In the genomic region with DNA sequence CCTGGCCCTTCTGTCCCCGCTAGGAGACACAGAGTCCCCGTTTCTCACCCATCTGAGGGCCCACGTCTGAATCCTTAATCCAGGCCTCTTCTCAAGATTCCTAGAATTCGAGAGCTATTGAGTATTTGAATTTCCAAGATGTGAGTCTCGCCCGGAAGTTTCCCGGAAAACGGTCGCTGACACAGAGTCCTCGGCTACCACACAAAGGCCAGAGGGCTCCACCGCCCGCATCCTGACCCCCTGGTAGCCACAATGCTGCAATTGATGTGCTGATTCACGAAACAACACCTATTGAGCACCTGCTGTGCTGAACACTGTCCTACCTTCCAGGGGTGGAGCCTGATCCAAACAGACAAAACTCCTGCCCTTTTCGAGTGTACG, we compare ENCODE assay signal across 10 cellular contexts. TPM values are rescaled to one million over a fixed set of nuclear protein-coding genes. Genes with fewer than 3 reads are reported as not detected.
DNase-seq lines count a peak whose midpoint lies in the region; ATAC-seq and TF ChIP-seq lines count a peak whose summit lies in the region.
"Had no signal": no experiment of that assay in that cellular context is flagged by ENCODE, and none has a peak within 500 bp of the region (broad histone marks: within the 10 kb centered on the region; RNA-seq: fewer than 3 reads in every experiment).

No MANE protein-coding gene starts in this region.

- peak overlapping the region; percentile 72 for H3K4me3 ChIP-seq in HUES6 (ENCODE audit: low read depth, low read length)
- H3K4me3 ChIP-seq in smooth muscle cell: peak overlapping the region; percentile 65

- peak; percentile 5 for DNase-seq in activated naive CD8-positive, alpha-beta T cell treated with anti-CD3 and anti-CD28 coated beads for 36 hours
- peak in 1 of 2 donors; percentile 34 for DNase-seq in left colon
- no peak for DNase-seq in smooth muscle cell (lab: John Stamatoyannopoulos, UW; ENCODE audit: unreplicated experiment)
- no peak for DNase-seq in GM13977 (ENCODE audit: low spot score)
- no peak for DNase-seq in mucosa of gallbladder (ENCODE audit: low spot score)
- DNase-seq: NK-92 treated with Interleukin-12 subunit alpha and Interleukin-12 subunit beta, amount 100 ng/mL, for 24 hours had no signal

- peak overlapping the region; percentile 86 for H3K4me3 Mint-ChIP-seq in activated naive CD8-positive, alpha-beta T cell treated with anti-CD3 and anti-CD28 coated beads for 36 hours

- WGBS in smooth muscle cell (ENCODE audit: low lambda C conversion rate): 24% methylated on average over 15 of the region's 15 CpGs

- no peaks in the 10 kb centered on the region for H3K27me3 Mint-ChIP-seq in activated naive CD8-positive, alpha-beta T cell treated with anti-CD3 and anti-CD28 coated beads for 36 hours

- H3K27ac ChIP-seq in HUES6 (ENCODE audit: low read depth, low read length) (no peak overlapping the region), smooth muscle cell (ENCODE audit: low read depth) (no peak overlapping the region)

- H3F3A ChIP-seq in smooth muscle cell (ENCODE audit: low read depth): no peaks in the 10 kb centered on the region

- H3K4me1 Mint-ChIP-seq in activated naive CD8-positive, alpha-beta T cell treated with anti-CD3 and anti-CD28 coated beads for 36 hours: peaks cover 20% of the 10 kb centered on the region

- peak; percentile 29 for ATAC-seq in left colon
- no peak for ATAC-seq in GM19467 (IDR thresholded peaks at IDR 0.05; ENCODE audit: unreplicated experiment)
- no peak for ATAC-seq in GM18868 (IDR thresholded peaks at IDR 0.05; ENCODE audit: unreplicated experiment)

- H3K27me3 ChIP-seq in HUES6 (ENCODE audit: control insufficient read depth, insufficient read depth, low read length) (peaks cover 83% of the 10 kb centered on the region), smooth muscle cell (ENCODE audit: low read depth) (peaks cover 39% of the 10 kb centered on the region)

- no peaks in the 10 kb centered on the region for H4K20me1 ChIP-seq in smooth muscle cell (ENCODE audit: low read depth)

- H3K9me3 ChIP-seq in HUES6 (ENCODE audit: control insufficient read depth, insufficient read depth, low read depth, low read length) (no peaks in the 10 kb centered on the region), smooth muscle cell (replicated peaks; ENCODE audit: low read depth) (no peaks in the 10 kb centered on the region)

- no peaks in the 10 kb centered on the region for H3K36me3 ChIP-seq in HUES6 (ENCODE audit: control insufficient read depth, insufficient read depth, low read length)
- no peaks in the 10 kb centered on the region for H3K36me3 ChIP-seq in smooth muscle cell (ENCODE audit: low read depth)

- TF ChIP-seq CTCF in smooth muscle cell (IDR thresholded peaks at IDR 0.05; ENCODE audit: borderline replicate concordance, insufficient read depth, poor library complexity, severe bottlenecking): no peak
- TF ChIP-seq CTCF in GM13977 (IDR thresholded peaks at IDR 0.05; ENCODE audit: extremely low read depth, insufficient read depth, missing control alignments): no peak

- intact Hi-C loops in left colon (cut with DNase I, micrococcal nuclease): no loop called here

- in situ Hi-C loops in GM13977 (cut with MboI; ENCODE audit: low pct_unique_long_range_greater_than_20kb, low sequenced_read_pairs, unreplicated experiment): no loop called here

- H3K4me2 ChIP-seq in smooth muscle cell: peak overlapping the region; percentile 96

- H3K4me1 ChIP-seq in HUES6 (ENCODE audit: control insufficient read depth, insufficient read depth, low read length): peaks cover 14% of the 10 kb centered on the region; the same call in 1 of the 2 replicates
- no peaks in the 10 kb centered on the region for H3K4me1 ChIP-seq in smooth muscle cell (ENCODE audit: low read depth)

- H3K9ac ChIP-seq in HUES6 (ENCODE audit: low read length) (peak overlapping the region; percentile 61), smooth muscle cell (ENCODE audit: low read depth) (no peak overlapping the region)

- H3K79me2 ChIP-seq in smooth muscle cell (ENCODE audit: low read depth): no peaks in the 10 kb centered on the region

- no peaks in the 10 kb centered on the region for H3K36me3 Mint-ChIP-seq in activated naive CD8-positive, alpha-beta T cell treated with anti-CD3 and anti-CD28 coated beads for 36 hours

- H3K27ac Mint-ChIP-seq in activated naive CD8-positive, alpha-beta T cell treated with anti-CD3 and anti-CD28 coated beads for 36 hours: peak overlapping the region; percentile 76

- no peaks in the 10 kb centered on the region for H3K9me3 Mint-ChIP-seq in activated naive CD8-positive, alpha-beta T cell treated with anti-CD3 and anti-CD28 coated beads for 36 hours

- H2AFZ ChIP-seq in smooth muscle cell (ENCODE audit: low read depth): peak overlapping the region; percentile 93

RNA-seq across cellular contexts. Expression of a gene that starts 0.7 kb away (rescaled TPM):
- 1 to 10 TPM in 1 of 2 experiments, under 1 TPM in 1; 0.82 to 1.2 TPM for total RNA-seq in activated naive CD8-positive, alpha-beta T cell treated with anti-CD3 and anti-CD28 coated beads for 36 hours
- total RNA-seq in left colon: 10 to 100 TPM; 53.4 to 71.6 TPM
- 0.22 TPM in 1 of 2 replicates, not detected in the other for total RNA-seq in smooth muscle cell
- 0.70 and 1.6 TPM in 2 replicates for polyA plus RNA-seq in smooth muscle cell
- 50.5 TPM for total RNA-seq in mucosa of gallbladder
- total RNA-seq: lung microvascular endothelial cell had no signal

RNA-seq across cellular contexts. Expression of a gene that starts 46.4 kb away (rescaled TPM):
- not detected for total RNA-seq in activated naive CD8-positive, alpha-beta T cell treated with anti-CD3 and anti-CD28 coated beads for 36 hours
- total RNA-seq in left colon (not detected), smooth muscle cell (not detected in 2 replicates), mucosa of gallbladder (not detected)
- polyA plus RNA-seq in smooth muscle cell: not detected in 2 replicates
- total RNA-seq: lung microvascular endothelial cell had no signal

Comparison
In these comparisons a context has a peak if more than half of its experiments do, and no peak if none do; other contexts are left out.
1. RNA of a gene that starts 0.7 kb away (total RNA-seq): 53.4 to 71.6 TPM in left colon and 50.5 TPM in mucosa of gallbladder (single experiment); 0.82 to 1.2 TPM in activated naive CD8-positive, alpha-beta T cell treated with anti-CD3 and anti-CD28 coated beads for 36 hours and 0.22 TPM in smooth muscle cell; every median in the first group is over 10 times any median in the second.